Comparison of ENCODE assay signal across 24 cellular contexts in genomic region chr19:28838909-28839308, GRCh38.
DNase-seq lines count a peak whose midpoint lies in the region; ATAC-seq and TF ChIP-seq lines count a peak whose summit lies in the region.
"Had no signal": no experiment of that assay in that cellular context is flagged by ENCODE, and none has a peak within 500 bp of the region (broad histone marks: within the 10 kb centered on the region; RNA-seq: fewer than 3 reads in every experiment).

No MANE protein-coding gene starts in this region.

- H3K4me3 ChIP-seq in HEK293 (ENCODE audit: low read depth, low read length) = no peak overlapping the region
- no peak overlapping the region for H3K4me3 ChIP-seq in upper lobe of right lung
- H3K4me3 ChIP-seq: BLaER1, GM12878 had no signal

- no peak overlapping the region for H3K4me3 Mint-ChIP-seq in nephron
- no peak overlapping the region for H3K4me3 Mint-ChIP-seq in stimulated activated effector memory CD8-positive, alpha-beta T cell treated with anti-CD3 and anti-CD28 coated beads, Interleukin-12 subunit alpha, Interleukin-12 subunit beta, amount 100 ng/mL, for 72 hours
- H3K4me3 Mint-ChIP-seq: CD14-positive monocyte; CD4-positive, alpha-beta memory T cell; CD4-positive, CD25-positive, alpha-beta regulatory T cell; CD8-positive, alpha-beta memory T cell had no signal

- CTCF ChIA-PET in HEK293 (lab: Yijun Ruan, JAX) = interaction anchor here (1.1 to 1.5 kb wide), 2 partner anchors 17 to 102 kb away, joined by 4 to 5 read pairs; no protein-coding TSS in a partner anchor

- no peaks in the 10 kb centered on the region for H3K9me3 Mint-ChIP-seq in nephron
- no peaks in the 10 kb centered on the region for H3K9me3 Mint-ChIP-seq in stimulated activated effector memory CD8-positive, alpha-beta T cell treated with anti-CD3 and anti-CD28 coated beads, Interleukin-12 subunit alpha, Interleukin-12 subunit beta, amount 100 ng/mL, for 72 hours

- ATAC-seq in stimulated activated effector memory CD8-positive, alpha-beta T cell treated with anti-CD3 and anti-CD28 coated beads, Interleukin-12 subunit alpha, Interleukin-12 subunit beta, amount 100 ng/mL, for 72 hours = peak; percentile 19
- no peak for ATAC-seq in upper lobe of right lung
- ATAC-seq: GM12878 had no signal

- no peak overlapping the region for H3K27ac ChIP-seq in HEK293 (ENCODE audit: extremely low read depth, low read depth, low read length)
- H3K27ac ChIP-seq in upper lobe of right lung = no peak overlapping the region
- H3K27ac ChIP-seq: BLaER1 had no signal

- intact Hi-C loops in upper lobe of right lung (cut with DNase I) = no loop called here

- TF ChIP-seq CTCF in HEK293 (tag by site-specific recombination; IDR thresholded peaks at IDR 0.05) (no peak), nephron (IDR thresholded peaks at IDR 0.05; ENCODE audit: unreplicated experiment in 3 of 3) (no peak), upper lobe of right lung (IDR thresholded peaks at IDR 0.05) (no peak)

- DNase-seq in stimulated activated effector memory CD8-positive, alpha-beta T cell treated with anti-CD3 and anti-CD28 coated beads, Interleukin-12 subunit alpha, Interleukin-12 subunit beta, amount 100 ng/mL, for 72 hours (ENCODE audit: low spot score in 2 of 2) = no peak
- DNase-seq in upper lobe of right lung (no peak), pons (ENCODE audit: low spot score) (no peak)
- DNase-seq in activated CD4-positive, alpha-beta T cell treated with anti-CD3 and anti-CD28 coated beads, Interleukin-2, amount 50 U/mL, for 4 hours = no peak
- DNase-seq: 8988T; ACHN; BE2C; C1 segment of cervical spinal cord; CD4-positive, alpha-beta memory T cell; CD4-positive, CD25-positive, alpha-beta regulatory T cell; CD8-positive, alpha-beta memory T cell; COR-L47; DMS 273 treated with DMSO at 0.1 percent for 48 hours; DMS153; DMS53; DMS79; DND-41; EL; GDM1 had no signal

- H3K4me1 Mint-ChIP-seq in nephron = peaks cover 44% of the 10 kb centered on the region
- no peaks in the 10 kb centered on the region for H3K4me1 Mint-ChIP-seq in stimulated activated effector memory CD8-positive, alpha-beta T cell treated with anti-CD3 and anti-CD28 coated beads, Interleukin-12 subunit alpha, Interleukin-12 subunit beta, amount 100 ng/mL, for 72 hours
- H3K4me1 Mint-ChIP-seq: CD14-positive monocyte; CD4-positive, alpha-beta memory T cell; CD4-positive, CD25-positive, alpha-beta regulatory T cell; CD8-positive, alpha-beta memory T cell had no signal

- peak overlapping the region in 2 of 3 experiments; percentile 77 to 95 for H3K27ac Mint-ChIP-seq in nephron
- no peak overlapping the region for H3K27ac Mint-ChIP-seq in stimulated activated effector memory CD8-positive, alpha-beta T cell treated with anti-CD3 and anti-CD28 coated beads, Interleukin-12 subunit alpha, Interleukin-12 subunit beta, amount 100 ng/mL, for 72 hours
- H3K27ac Mint-ChIP-seq: CD14-positive monocyte; CD4-positive, alpha-beta memory T cell; CD4-positive, CD25-positive, alpha-beta regulatory T cell; CD8-positive, alpha-beta memory T cell had no signal

- no peaks in the 10 kb centered on the region for H3K4me1 ChIP-seq in HEK293 (ENCODE audit: control insufficient read depth, insufficient read depth, low read length)
- no peaks in the 10 kb centered on the region for H3K4me1 ChIP-seq in upper lobe of right lung
- H3K4me1 ChIP-seq: BE2C had no signal

- H3K36me3 ChIP-seq in HEK293 (ENCODE audit: control insufficient read depth in 2 of 2, insufficient read depth in 1 of 2, low read length in 2 of 2) = no peaks in the 10 kb centered on the region; a peak in 1 of 3 replicates
- no peaks in the 10 kb centered on the region for H3K36me3 ChIP-seq in upper lobe of right lung
- H3K36me3 ChIP-seq: BE2C, BLaER1 had no signal

- no peaks in the 10 kb centered on the region for H3K27me3 ChIP-seq in upper lobe of right lung
- H3K27me3 ChIP-seq: BE2C, BLaER1 had no signal

- H3K9me3 ChIP-seq in HEK293 (ENCODE audit: control insufficient read depth, insufficient read depth, low read depth, low read length) (peaks cover 2% of the 10 kb centered on the region; the same call in 1 of the 2 replicates), upper lobe of right lung (no peaks in the 10 kb centered on the region)
- H3K9me3 ChIP-seq: BLaER1 had no signal

- H3K27me3 Mint-ChIP-seq in nephron (ENCODE audit: low read depth) = peaks cover 2% of the 10 kb centered on the region
- H3K27me3 Mint-ChIP-seq: CD4-positive, alpha-beta memory T cell; CD4-positive, CD25-positive, alpha-beta regulatory T cell had no signal

- H3K36me3 Mint-ChIP-seq in nephron (ENCODE audit: low read depth) = no peaks in the 10 kb centered on the region
- H3K36me3 Mint-ChIP-seq in stimulated activated effector memory CD8-positive, alpha-beta T cell treated with anti-CD3 and anti-CD28 coated beads, Interleukin-12 subunit alpha, Interleukin-12 subunit beta, amount 100 ng/mL, for 72 hours = no peaks in the 10 kb centered on the region
- H3K36me3 Mint-ChIP-seq: CD14-positive monocyte; CD4-positive, alpha-beta memory T cell; CD4-positive, CD25-positive, alpha-beta regulatory T cell had no signal

- POLR2A ChIA-PET in HEK293 (lab: Yijun Ruan, JAX) = no interaction called here

TF ChIP-seq in HEK293, 187 proteins besides CTCF, POLR2A, EP300 and RAD21:
- no peak for TF ChIP-seq ZNF138 (tag by site-specific recombination; IDR thresholded peaks at IDR 0.05; ENCODE audit: borderline replicate concordance)
- peak; percentile 72 for TF ChIP-seq ZFHX2 (tag by site-specific recombination; conservative IDR thresholded peaks at IDR 0.05)
- TF ChIP-seq ZIC2 (tag by site-specific recombination; IDR thresholded peaks at IDR 0.05) = peak; percentile 76
- TF ChIP-seq EGR2 (tag by site-specific recombination; IDR thresholded peaks at IDR 0.05; ENCODE audit: low read depth) = peak; percentile 94
- no peak for TF ChIP-seq YY1 (tag by site-specific recombination; IDR thresholded peaks at IDR 0.05)
